9 cellular contexts compared by ENCODE assay signal in genomic region chr5:76303917-76304316, GRCh38.
A peak's percentile ranks its signal among the peaks of the same experiment; 100 is the strongest.
DNase-seq lines count a peak whose midpoint lies in the region; ATAC-seq and TF ChIP-seq lines count a peak whose summit lies in the region.
"Had no signal": no experiment of that assay in that cellular context is flagged by ENCODE, and none has a peak within 500 bp of the region (broad histone marks: within the 10 kb centered on the region; RNA-seq: fewer than 3 reads in every experiment).

No MANE protein-coding gene starts in this region.

- H3K4me3 ChIP-seq in A673 (ENCODE audit: low read depth, low read length, poor library complexity, severe bottlenecking) (no peak overlapping the region), body of pancreas (no peak overlapping the region)

- ATAC-seq in GM19395 (IDR thresholded peaks at IDR 0.05; ENCODE audit: unreplicated experiment) (peak; percentile 66), body of pancreas (peak; percentile 60), GM19035 (IDR thresholded peaks at IDR 0.05; ENCODE audit: unreplicated experiment) (no peak), GM21515 (IDR thresholded peaks at IDR 0.05; ENCODE audit: unreplicated experiment) (no peak)

- no TSS peak for BruUV-seq in A673 (replicated peaks; lab: Mats Ljungman, UMichigan)

- CTCF ChIA-PET in A673 (lab: Charles Lee): no interaction called here

- intact Hi-C loops in A673 (cut with micrococcal nuclease; ENCODE audit: unreplicated experiment): no loop called here
- intact Hi-C loops in body of pancreas (cut with DNase I): no loop called here

- H3K9me3 ChIP-seq in A673 (ENCODE audit: low read depth, low read length, poor library complexity, severe bottlenecking) (no peaks in the 10 kb centered on the region), body of pancreas (no peaks in the 10 kb centered on the region)

- no peak overlapping the region for H3K27ac ChIP-seq in A673 (ENCODE audit: low read depth, low read length, poor library complexity, severe bottlenecking)
- H3K27ac ChIP-seq in body of pancreas: no peak overlapping the region
- H3K27ac ChIP-seq: VCaP had no signal

- POLR2A ChIA-PET in A673 (lab: Charles Lee; ENCODE audit: low non-redundant PET): no interaction called here

- no peaks in the 10 kb centered on the region for H3K27me3 ChIP-seq in A673 (replicated peaks; ENCODE audit: insufficient read depth, low read depth, low read length, poor library complexity)
- H3K27me3 ChIP-seq in body of pancreas: no peaks in the 10 kb centered on the region

- DNase-seq in A673 (ENCODE audit: low spot score) (peak; percentile 21), NCI-H345 (lab: John Stamatoyannopoulos, UW) (peak; percentile 45), body of pancreas (peak in 2 of 4 donors; percentile 25 to 32), mesenteric fat pad (ENCODE audit: low spot score) (no peak), NCI-H1694 treated with DMSO at 0.1 percent for 48 hours (lab: John Stamatoyannopoulos, UW) (no peak)

- 38 to 39% methylated on average over 7 of the region's 7 CpGs for WGBS in body of pancreas, 2 donors

- no peak for TF ChIP-seq CTCF in A673 (conservative IDR thresholded peaks at IDR 0.05; ENCODE audit: low read depth, low read length)
- TF ChIP-seq CTCF in body of pancreas (IDR thresholded peaks at IDR 0.05): no peak

- TF ChIP-seq POLR2A in body of pancreas (IDR thresholded peaks at IDR 0.05): no peak

- peaks cover 21% of the 10 kb centered on the region for H3K4me1 ChIP-seq in A673 (ENCODE audit: insufficient read depth, low read length, poor library complexity, severe bottlenecking)
- peaks cover 16% of the 10 kb centered on the region for H3K4me1 ChIP-seq in body of pancreas

- H3K36me3 ChIP-seq in A673 (ENCODE audit: insufficient read depth, low read length, poor library complexity, severe bottlenecking): no peaks in the 10 kb centered on the region
- H3K36me3 ChIP-seq in body of pancreas (replicated peaks in 1 of 2; ENCODE audit: insufficient read depth in 1 of 2, low read depth in 2 of 2): no peaks in the 10 kb centered on the region

Comparison
In these comparisons a context has a peak if more than half of its experiments do, and no peak if none do; other contexts are left out.
1. DNase-seq: peak in A673 (single experiment) and NCI-H345 (single experiment); none in mesenteric fat pad (single experiment) and NCI-H1694 treated with DMSO at 0.1 percent for 48 hours (single experiment).
2. ATAC-seq: peak in GM19395 (single experiment) and body of pancreas (single experiment); none in GM19035 (single experiment) and GM21515 (single experiment).